8 cellular contexts compared by ENCODE assay signal in the genomic region with DNA sequence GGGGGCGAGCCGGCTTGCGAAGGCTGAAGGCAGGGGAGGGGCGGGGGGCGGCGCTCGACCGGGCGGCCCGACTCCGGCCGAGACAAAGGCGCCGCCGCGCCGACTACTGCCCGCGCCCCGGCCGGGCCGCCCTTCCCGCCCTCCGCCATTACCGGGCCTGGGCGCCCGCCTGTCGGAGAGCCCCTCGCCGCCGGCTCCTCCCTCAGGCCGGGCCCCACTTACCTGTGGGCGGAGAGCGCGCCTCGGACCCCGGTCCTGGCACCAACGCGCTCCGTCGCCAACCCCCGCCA. TPM values are rescaled to one million over a fixed set of nuclear protein-coding genes. Genes with fewer than 3 reads are reported as not detected.
DNase-seq lines count a peak whose midpoint lies in the region; ATAC-seq and TF ChIP-seq lines count a peak whose summit lies in the region.

No MANE protein-coding gene starts in this region.

- POLR2A ChIA-PET in T-cell (lab: Charles Lee) = interaction anchor here (0.5 to 1.5 kb wide), 4 partner anchors 19 to 1595 kb away, joined by 3 to 6 read pairs (median 4); no protein-coding TSS in a partner anchor

- peak; percentile 25 for DNase-seq in AG10803 (ENCODE audit: low read depth)
- DNase-seq in T-cell = no peak
- peak in 1 of 2 donors; percentile 36 for DNase-seq in heart right ventricle
- no peak for DNase-seq in activated T-helper 2 cell treated with anti-CD3 and anti-CD28 coated beads, Interferon-gamma antibody, Interleukin-2, Interleukin-4, amounts not matched to agents 10 μg/mL and 5 μg/mL and 100 μg/mL, durations not matched to agents 14 hours and 24 hours and 36 hours (ENCODE audit: low spot score)
- DNase-seq in SIG-M5 (lab: John Stamatoyannopoulos, UW) = no peak

- H3K9ac ChIP-seq in skeletal muscle tissue (ENCODE audit: low read depth in 1 of 3, low read length in 3 of 3) = peak overlapping the region; percentile 83 to 96 (median 92)

- ATAC-seq in GM18858 (IDR thresholded peaks at IDR 0.05; ENCODE audit: unreplicated experiment) (peak; percentile 46), HG02981 (IDR thresholded peaks at IDR 0.05; ENCODE audit: unreplicated experiment) (peak; percentile 48), T-cell (replicated peaks in 1 of 4) (peak; percentile 56 to 63 (median 59)), heart right ventricle (peak in 7 of 8 donors; percentile 4 to 44 (median 20))

- no peaks in the 10 kb centered on the region for H3K9me3 ChIP-seq in heart right ventricle
- no peaks in the 10 kb centered on the region for H3K9me3 ChIP-seq in skeletal muscle tissue (ENCODE audit: control insufficient read depth in 3 of 3, low read length in 3 of 3)

- H3K36me3 ChIP-seq in heart right ventricle (no peaks in the 10 kb centered on the region), skeletal muscle tissue (ENCODE audit: control insufficient read depth in 3 of 3, insufficient read depth in 3 of 3, low read length in 3 of 3) (no peaks in the 10 kb centered on the region)

- WGBS in heart right ventricle, 2 donors = 0 to 1% methylated on average over 32 to 41 of the region's 42 CpGs

- no peaks in the 10 kb centered on the region for H3K36me3 Mint-ChIP-seq in T-cell
- no peaks in the 10 kb centered on the region for H3K36me3 Mint-ChIP-seq in activated T-helper 2 cell treated with anti-CD3 and anti-CD28 coated beads, Interferon-gamma antibody, Interleukin-2, Interleukin-4, amounts not matched to agents 10 μg/mL and 5 μg/mL and 100 μg/mL, durations not matched to agents 14 hours and 24 hours and 36 hours (ENCODE audit: low read depth)

- no peaks in the 10 kb centered on the region for H3K27me3 Mint-ChIP-seq in T-cell
- H3K27me3 Mint-ChIP-seq in activated T-helper 2 cell treated with anti-CD3 and anti-CD28 coated beads, Interferon-gamma antibody, Interleukin-2, Interleukin-4, amounts not matched to agents 10 μg/mL and 5 μg/mL and 100 μg/mL, durations not matched to agents 14 hours and 24 hours and 36 hours (ENCODE audit: low read depth) = no peaks in the 10 kb centered on the region

- H3K4me1 ChIP-seq in heart right ventricle (peaks cover 4 to 52% (median 42%) of the 10 kb centered on the region in 9 donors), skeletal muscle tissue (ENCODE audit: control insufficient read depth in 3 of 3, insufficient read depth in 3 of 3, low read length in 3 of 3) (peaks cover 31 to 33% (median 33%) of the 10 kb centered on the region in 3 donors)

- peaks cover 27 to 40% (median 30%) of the 10 kb centered on the region in 3 donors for H3K4me1 Mint-ChIP-seq in T-cell
- peaks cover 25% of the 10 kb centered on the region for H3K4me1 Mint-ChIP-seq in activated T-helper 2 cell treated with anti-CD3 and anti-CD28 coated beads, Interferon-gamma antibody, Interleukin-2, Interleukin-4, amounts not matched to agents 10 μg/mL and 5 μg/mL and 100 μg/mL, durations not matched to agents 14 hours and 24 hours and 36 hours (ENCODE audit: low read depth)

- no peaks in the 10 kb centered on the region for H3K9me3 Mint-ChIP-seq in T-cell
- H3K9me3 Mint-ChIP-seq in activated T-helper 2 cell treated with anti-CD3 and anti-CD28 coated beads, Interferon-gamma antibody, Interleukin-2, Interleukin-4, amounts not matched to agents 10 μg/mL and 5 μg/mL and 100 μg/mL, durations not matched to agents 14 hours and 24 hours and 36 hours = no peaks in the 10 kb centered on the region

- CTCF ChIA-PET in T-cell (lab: Charles Lee) = interaction anchor here in 1 of 2 donors (0.6 to 2.8 kb wide), 6 partner anchors 18 to 245 kb away, joined by 3 to 8 read pairs (median 3); no protein-coding TSS in a partner anchor

- H3K4me3 ChIP-seq in AG10803 (ENCODE audit: low read length) (peak overlapping the region; percentile 62), heart right ventricle (peak overlapping the region; percentile 27 to 100 (median 94)), skeletal muscle tissue (ENCODE audit: low read length in 3 of 3) (peak overlapping the region in 2 of 3 donors; percentile 77 to 87)

- H3K4me3 Mint-ChIP-seq in T-cell = peak overlapping the region in 1 of 3 donors; percentile 88
- H3K4me3 Mint-ChIP-seq in activated T-helper 2 cell treated with anti-CD3 and anti-CD28 coated beads, Interferon-gamma antibody, Interleukin-2, Interleukin-4, amounts not matched to agents 10 μg/mL and 5 μg/mL and 100 μg/mL, durations not matched to agents 14 hours and 24 hours and 36 hours (ENCODE audit: low read depth) = no peak overlapping the region

- H3K27ac ChIP-seq in heart right ventricle = peak overlapping the region; percentile 96 to 100 (median 99)
- H3K27ac ChIP-seq in skeletal muscle tissue (ENCODE audit: low read depth, low read length) = peak overlapping the region; percentile 92

- no peak for TF ChIP-seq CTCF in AG10803 (conservative IDR thresholded peaks at IDR 0.05; ENCODE audit: low read length)
- peak in 1 of 9 donors; percentile 5 for TF ChIP-seq CTCF in heart right ventricle (IDR thresholded peaks at IDR 0.05)

- H3K27ac Mint-ChIP-seq in T-cell = no peak overlapping the region
- no peak overlapping the region for H3K27ac Mint-ChIP-seq in activated T-helper 2 cell treated with anti-CD3 and anti-CD28 coated beads, Interferon-gamma antibody, Interleukin-2, Interleukin-4, amounts not matched to agents 10 μg/mL and 5 μg/mL and 100 μg/mL, durations not matched to agents 14 hours and 24 hours and 36 hours

- H3K27me3 ChIP-seq in heart right ventricle = no peaks in the 10 kb centered on the region
- H3K27me3 ChIP-seq in skeletal muscle tissue (ENCODE audit: control insufficient read depth in 3 of 3, insufficient read depth in 3 of 3, low read length in 3 of 3) = no peaks in the 10 kb centered on the region

- intact Hi-C loops in heart right ventricle (cut with DNase I) = loop anchor here in 6 of 10 donors (2.0 to 10.0 kb wide), 8 partner anchors 18 to 232 kb away; a partner anchor contains a TSS
- intact Hi-C loops in activated T-helper 2 cell treated with anti-CD3 and anti-CD28 coated beads, Interferon-gamma antibody, Interleukin-2, Interleukin-4, amounts not matched to agents 10 μg/mL and 5 μg/mL and 100 μg/mL, durations not matched to agents 14 hours and 24 hours and 36 hours (cut with micrococcal nuclease) = loop anchor here (2.0 to 5.0 kb wide), 4 partner anchors 72 to 1558 kb away; no protein-coding TSS in a partner anchor

RNA-seq across cellular contexts. Expression of a gene that starts 0.3 kb away (rescaled TPM):
- total RNA-seq in T-cell (10 to 100 TPM; 13.8 to 41.1 (median 15.0) TPM), heart right ventricle (10 to 100 TPM; 12.2 to 17.2 (median 14.5) TPM), skeletal muscle tissue (53.8 TPM)
- 10 to 100 TPM; 10.1 to 11.1 TPM for polyA plus RNA-seq in heart right ventricle
- total RNA-seq in activated T-helper 2 cell treated with anti-CD3 and anti-CD28 coated beads, Interferon-gamma antibody, Interleukin-2, Interleukin-4, amounts not matched to agents 10 μg/mL and 5 μg/mL and 100 μg/mL, durations not matched to agents 14 hours and 24 hours and 36 hours = 16.2 and 17.0 TPM in 2 replicates
